Comparison of ENCODE assay signal across 26 cellular contexts in the genomic region with DNA sequence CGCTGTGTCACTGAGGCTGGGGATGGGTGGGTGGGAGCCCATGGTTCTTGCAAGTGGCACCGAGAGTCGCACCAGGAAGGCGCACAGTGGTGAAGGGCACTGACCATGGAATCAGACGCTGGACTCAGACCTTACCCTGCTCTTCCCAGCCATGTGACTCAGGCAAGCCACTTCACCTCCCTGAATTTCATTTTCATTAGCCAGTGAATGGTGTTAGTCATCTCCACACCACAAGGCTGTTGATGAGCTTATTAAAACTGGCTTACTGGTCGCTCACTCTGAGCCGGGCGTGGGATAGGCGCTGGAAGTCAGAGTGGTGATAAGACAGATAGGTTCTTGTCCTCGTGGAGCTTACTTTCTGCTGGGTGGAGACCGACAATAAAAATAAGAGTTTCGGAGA. TPM values are rescaled to one million over a fixed set of nuclear protein-coding genes. Genes with fewer than 3 reads are reported as not detected.
DNase-seq lines count a peak whose midpoint lies in the region; ATAC-seq and TF ChIP-seq lines count a peak whose summit lies in the region.
"Had no signal": no experiment of that assay in that cellular context is flagged by ENCODE, and none has a peak within 500 bp of the region (broad histone marks: within the 10 kb centered on the region; RNA-seq: fewer than 3 reads in every experiment).

No MANE protein-coding gene starts in this region.

- no peak for ATAC-seq in GM21367 (IDR thresholded peaks at IDR 0.05; ENCODE audit: unreplicated experiment)
- ATAC-seq in GM21423 (IDR thresholded peaks at IDR 0.05; ENCODE audit: unreplicated experiment): no peak
- ATAC-seq in HG03520 (IDR thresholded peaks at IDR 0.05; ENCODE audit: unreplicated experiment): no peak
- ATAC-seq: activated T-helper 17 cell treated with anti-CD3 and anti-CD28 coated beads, Interleukin-2, amount 50 U/mL, for 72 hours had no signal

- H4K91ac ChIP-seq in neuronal stem cell (ENCODE audit: low read depth, low read length, poor library complexity): no peak overlapping the region

- no peak overlapping the region for H3K4me2 ChIP-seq in GM23248 (ENCODE audit: unreplicated experiment)
- H3K4me2 ChIP-seq in neuronal stem cell (ENCODE audit: insufficient read depth, low read length, poor library complexity, severe bottlenecking): no peak overlapping the region
- H3K4me2 ChIP-seq: SK-N-SH, smooth muscle cell had no signal

- H3K18ac ChIP-seq in neuronal stem cell (ENCODE audit: low read length): no peak overlapping the region

- H3K79me1 ChIP-seq in neuronal stem cell (ENCODE audit: low read depth, low read length): no peaks in the 10 kb centered on the region

- in situ Hi-C loops in GM23248 (cut with MboI): no loop called here

- no peak overlapping the region for H2BK5ac ChIP-seq in neuronal stem cell (ENCODE audit: low read length)

- H4K8ac ChIP-seq in neuronal stem cell (ENCODE audit: low read depth, low read length): no peak overlapping the region

- H3K9me2 ChIP-seq in GM23248 (ENCODE audit: insufficient read depth): no peaks in the 10 kb centered on the region
- H3K9me2 ChIP-seq: SK-N-SH had no signal

- no peak overlapping the region for H2BK12ac ChIP-seq in neuronal stem cell (ENCODE audit: low read length)

- DNase-seq in GM23248 (peak; percentile 65), RKO (ENCODE audit: low spot score) (peak; percentile 79), epithelial cell of proximal tubule (ENCODE audit: low read depth) (peak; percentile 47), neuronal stem cell (ENCODE audit: low spot score) (no peak)
- DNase-seq in activated CD8-positive, alpha-beta memory T cell treated with anti-CD3 and anti-CD28 coated beads, Interleukin-2, amount 50 U/mL, for 48 hours: no peak
- DNase-seq: brain microvascular endothelial cell; CD4-positive, alpha-beta T cell; cortex of kidney; DMS153; NCI-H1105 treated with DMSO at 0.1 percent for 48 hours; NCI-H2107; NCI-H510A; nucleus accumbens; SK-N-SH; stimulated activated CD4-positive, alpha-beta T cell treated with anti-CD3 and anti-CD28 coated beads, Interleukin-4, amount 100 ng/mL, for 1 hour; stimulated activated naive CD4-positive, alpha-beta T cell; testis; uterus; WERI-Rb-1 had no signal

- no peaks in the 10 kb centered on the region for H3K36me3 ChIP-seq in GM23248 (ENCODE audit: low read depth)
- no peaks in the 10 kb centered on the region for H3K36me3 ChIP-seq in neuronal stem cell (replicated peaks in 1 of 2; ENCODE audit: control insufficient read depth in 2 of 2, insufficient read depth in 2 of 2, low read length in 2 of 2)
- H3K36me3 ChIP-seq: brain microvascular endothelial cell, uterus, WERI-Rb-1 had no signal

- no peak overlapping the region for H3K4ac ChIP-seq in neuronal stem cell (ENCODE audit: low read length)

- H4K20me1 ChIP-seq in GM23248 (ENCODE audit: insufficient read depth): no peaks in the 10 kb centered on the region

- H3K79me2 ChIP-seq in GM23248 (ENCODE audit: insufficient read depth): no peaks in the 10 kb centered on the region

- H3K9ac ChIP-seq in GM23248: no peak overlapping the region
- H3K9ac ChIP-seq in neuronal stem cell (ENCODE audit: low read depth, low read length, poor library complexity): no peak overlapping the region
- H3K9ac ChIP-seq: SK-N-SH had no signal

- H3K23ac ChIP-seq in neuronal stem cell (ENCODE audit: low read depth, low read length, poor library complexity): no peak overlapping the region

- H3K4me1 ChIP-seq in GM23248 (ENCODE audit: insufficient read depth) (peaks cover 10% of the 10 kb centered on the region), neuronal stem cell (ENCODE audit: control insufficient read depth in 2 of 2, insufficient read depth in 1 of 2, low read depth in 1 of 2, low read length in 2 of 2) (peaks cover 0 to 9% of the 10 kb centered on the region in 2 donors)
- H3K4me1 ChIP-seq: testis, uterus had no signal

- WGBS in GM23248 (ENCODE audit: low coverage in 1 of 2, low lambda C conversion rate in 2 of 2, missing lambda C conversion rate in 2 of 2), 2 experiments: 81 to 82% methylated on average over 9 to 12 of the region's 12 CpGs
- WGBS in neuronal stem cell (ENCODE audit: extremely low coverage in 2 of 2, insufficient read length in 2 of 2, insufficient replicate concordance in 1 of 2), 2 donors: no CpG with 5 or more reads among the region's 12 CpGs

- no peak overlapping the region for H3K14ac ChIP-seq in neuronal stem cell (ENCODE audit: low read length)

- H2BK120ac ChIP-seq in neuronal stem cell (ENCODE audit: low read depth, low read length): no peak overlapping the region

- H3K9me3 ChIP-seq in GM23248 (ENCODE audit: low read depth): no peaks in the 10 kb centered on the region
- H3K9me3 ChIP-seq in neuronal stem cell (replicated peaks in 1 of 2; ENCODE audit: control insufficient read depth in 2 of 2, insufficient read depth in 1 of 2, low read depth in 1 of 2, low read length in 2 of 2): no peaks in the 10 kb centered on the region
- H3K9me3 ChIP-seq: SK-N-SH, testis, uterus had no signal

- H2BK15ac ChIP-seq in neuronal stem cell (ENCODE audit: low read length): no peak overlapping the region

- H3F3A ChIP-seq in GM23248 (ENCODE audit: insufficient read depth): 0 out of 2 replicates have a peak, but pooled peaks cover under 1% of the 10 kb centered on the region

- H2AK5ac ChIP-seq in neuronal stem cell (ENCODE audit: low read depth, low read length): peak overlapping the region; percentile 25

- H3K27me3 ChIP-seq in GM23248 (replicated peaks; ENCODE audit: insufficient read depth): no peaks in the 10 kb centered on the region
- no peaks in the 10 kb centered on the region for H3K27me3 ChIP-seq in neuronal stem cell (ENCODE audit: control insufficient read depth in 3 of 3, insufficient read depth in 3 of 3, low read depth in 1 of 3, low read length in 3 of 3)
- H3K27me3 ChIP-seq: brain microvascular endothelial cell, testis, uterus had no signal

- no peak overlapping the region for H3K27ac ChIP-seq in GM23248
- H3K27ac ChIP-seq in neuronal stem cell (replicated peaks; ENCODE audit: low read length): no peak overlapping the region
- H3K27ac ChIP-seq: brain microvascular endothelial cell, testis, uterus, WERI-Rb-1 had no signal

- no peak for TF ChIP-seq CTCF in epithelial cell of proximal tubule (conservative IDR thresholded peaks at IDR 0.05; ENCODE audit: low read depth, low read length)

- H2AFZ ChIP-seq in GM23248: no peak overlapping the region
- H2AFZ ChIP-seq in neuronal stem cell (ENCODE audit: low read length): no peak overlapping the region

- no peak overlapping the region for H3K4me3 ChIP-seq in GM23248
- H3K4me3 ChIP-seq in epithelial cell of proximal tubule (ENCODE audit: low read depth, low read length): no peak overlapping the region
- H3K4me3 ChIP-seq in neuronal stem cell (ENCODE audit: low read length in 2 of 2): no peak overlapping the region
- H3K4me3 ChIP-seq: lung, smooth muscle cell, testis, uterus had no signal

RNA-seq across cellular contexts. Expression of a gene that starts 25.1 kb away (rescaled TPM):
- total RNA-seq in GM23248 (2014; rRNA removed; shearing (Covaris generic)): not detected in 2 replicates
- polyA plus RNA-seq in GM23248 (2016; fragmentation: Nextera tagmentation; extraction: Ambion mirVana): 0.09 TPM in 2 replicates
- not detected in 2 replicates for total RNA-seq in epithelial cell of proximal tubule
- polyA plus RNA-seq in neuronal stem cell (2013, experiment 1 of 2): 0.22 TPM
- polyA plus RNA-seq in neuronal stem cell (2013, experiment 2 of 2): 0.19 TPM
- total RNA-seq: RPMI7951, smooth muscle cell had no signal

RNA-seq across cellular contexts. Expression of a gene that starts 56.9 kb away (rescaled TPM):
- total RNA-seq in GM23248 (2014; rRNA removed; shearing (Covaris generic)): 683 and 757 TPM in 2 replicates
- polyA plus RNA-seq in GM23248 (2016; fragmentation: Nextera tagmentation; extraction: Ambion mirVana): 566 and 584 TPM in 2 replicates
- total RNA-seq in epithelial cell of proximal tubule: 1,693 and 2,624 TPM in 2 replicates
- 2,664 TPM for polyA plus RNA-seq in neuronal stem cell (2013, experiment 1 of 2)
- 2,628 TPM for polyA plus RNA-seq in neuronal stem cell (2013, experiment 2 of 2)

Comparison
In these comparisons a context has a peak if more than half of its experiments do, and no peak if none do; other contexts are left out.
1. DNase-seq: peak in GM23248 (single experiment), RKO (single experiment) and epithelial cell of proximal tubule (single experiment); none in neuronal stem cell (single experiment) and activated CD8-positive, alpha-beta memory T cell treated with anti-CD3 and anti-CD28 coated beads, Interleukin-2, amount 50 U/mL, for 48 hours (single experiment).